16 cellular contexts compared by ENCODE assay signal in genomic region chr13:44188257-44188656, GRCh38.
DNase-seq lines count a peak whose midpoint lies in the region; ATAC-seq and TF ChIP-seq lines count a peak whose summit lies in the region.
"Had no signal": no experiment of that assay in that cellular context is flagged by ENCODE, and none has a peak within 500 bp of the region (broad histone marks: within the 10 kb centered on the region; RNA-seq: fewer than 3 reads in every experiment).

No MANE protein-coding gene starts in this region.

- peak overlapping the region; percentile 50; the same call in 1 of the 2 replicates for H3K27ac ChIP-seq in ACC112 (ENCODE audit: low read depth, low read length)
- H3K27ac ChIP-seq: esophagus squamous epithelium, parathyroid adenoma, upper lobe of right lung had no signal

- no peak overlapping the region for H3K4me3 ChIP-seq in ACC112 (ENCODE audit: low read depth, low read length)
- H3K4me3 ChIP-seq: esophagus squamous epithelium, upper lobe of right lung had no signal

- H2AFZ ChIP-seq in ACC112 (ENCODE audit: low read length, unreplicated experiment): no peak overlapping the region
- H2AFZ ChIP-seq: parathyroid adenoma had no signal

- no peaks in the 10 kb centered on the region for H3K27me3 ChIP-seq in ACC112 (ENCODE audit: insufficient read depth, low read length)
- H3K27me3 ChIP-seq: esophagus squamous epithelium, upper lobe of right lung had no signal

- H3K36me3 Mint-ChIP-seq in HFFc6 (ENCODE audit: low read depth): no peaks in the 10 kb centered on the region; the same call in 1 of the 2 replicates
- no peaks in the 10 kb centered on the region for H3K36me3 Mint-ChIP-seq in activated T-helper 17 cell treated with anti-CD3 and anti-CD28 coated beads, Interleukin-2, amount 50 U/mL, for 72 hours (ENCODE audit: low read depth)
- H3K36me3 Mint-ChIP-seq: activated naive CD4-positive, alpha-beta T cell treated with anti-CD3 and anti-CD28 coated beads, Interleukin-2, amount 50 U/mL, for 24 hours had no signal

- no peak overlapping the region for H3K4me3 Mint-ChIP-seq in HFFc6
- H3K4me3 Mint-ChIP-seq in activated T-helper 17 cell treated with anti-CD3 and anti-CD28 coated beads, Interleukin-2, amount 50 U/mL, for 72 hours: no peak overlapping the region
- H3K4me3 Mint-ChIP-seq: activated naive CD4-positive, alpha-beta T cell treated with anti-CD3 and anti-CD28 coated beads, Interleukin-2, amount 50 U/mL, for 24 hours; B cell; H9 had no signal

- H3K36me3 ChIP-seq in ACC112 (ENCODE audit: insufficient read depth, low read length): no peaks in the 10 kb centered on the region
- H3K36me3 ChIP-seq: esophagus squamous epithelium, upper lobe of right lung had no signal

- DNase-seq in HFFc6 (peak; percentile 42), iris pigment epithelial cell (ENCODE audit: low read depth) (peak; percentile 34), germinal center (ENCODE audit: low spot score) (no peak), Kasumi-1 (lab: John Stamatoyannopoulos, UW) (no peak), iPS-NIHi7 (ENCODE audit: extremely low spot score) (no peak)
- DNase-seq: esophagus squamous epithelium, H9, NCI-H1436 treated with DMSO at 0.1 percent for 48 hours, SHP77 treated with DMSO at 0.1 percent for 48 hours, upper lobe of right lung had no signal

- H3K27me3 Mint-ChIP-seq in HFFc6 (ENCODE audit: insufficient read depth): peaks cover 5% of the 10 kb centered on the region
- peaks cover 3% of the 10 kb centered on the region for H3K27me3 Mint-ChIP-seq in activated T-helper 17 cell treated with anti-CD3 and anti-CD28 coated beads, Interleukin-2, amount 50 U/mL, for 72 hours
- H3K27me3 Mint-ChIP-seq: activated naive CD4-positive, alpha-beta T cell treated with anti-CD3 and anti-CD28 coated beads, Interleukin-2, amount 50 U/mL, for 24 hours had no signal

- H3K9me3 Mint-ChIP-seq in HFFc6: no peaks in the 10 kb centered on the region; the same call in 1 of the 2 replicates
- H3K9me3 Mint-ChIP-seq in activated T-helper 17 cell treated with anti-CD3 and anti-CD28 coated beads, Interleukin-2, amount 50 U/mL, for 72 hours: no peaks in the 10 kb centered on the region

- H3K27ac Mint-ChIP-seq in HFFc6: no peak overlapping the region
- no peak overlapping the region for H3K27ac Mint-ChIP-seq in activated T-helper 17 cell treated with anti-CD3 and anti-CD28 coated beads, Interleukin-2, amount 50 U/mL, for 72 hours
- H3K27ac Mint-ChIP-seq: activated naive CD4-positive, alpha-beta T cell treated with anti-CD3 and anti-CD28 coated beads, Interleukin-2, amount 50 U/mL, for 24 hours; B cell had no signal

- peak; percentile 53 for ATAC-seq in activated T-helper 17 cell treated with anti-CD3 and anti-CD28 coated beads, Interleukin-2, amount 50 U/mL, for 72 hours (replicated peaks)
- ATAC-seq in HG02798 (IDR thresholded peaks at IDR 0.05; ENCODE audit: poor library complexity, unreplicated experiment): no peak
- ATAC-seq: upper lobe of right lung had no signal

- H3K79me2 ChIP-seq in ACC112 (ENCODE audit: control insufficient read depth, insufficient read depth, low read length, unreplicated experiment): no peaks in the 10 kb centered on the region
- H3K79me2 ChIP-seq: parathyroid adenoma had no signal

- peaks cover 10% of the 10 kb centered on the region for H3K4me1 ChIP-seq in ACC112 (ENCODE audit: control insufficient read depth, insufficient read depth, low read length, unreplicated experiment)
- H3K4me1 ChIP-seq: parathyroid adenoma, upper lobe of right lung had no signal

- TF ChIP-seq CTCF in HFFc6 (IDR thresholded peaks at IDR 0.05): no peak

- H3K4me1 Mint-ChIP-seq in HFFc6 (ENCODE audit: low read depth): peaks cover 33% of the 10 kb centered on the region
- H3K4me1 Mint-ChIP-seq in activated T-helper 17 cell treated with anti-CD3 and anti-CD28 coated beads, Interleukin-2, amount 50 U/mL, for 72 hours: peaks cover 9% of the 10 kb centered on the region
- H3K4me1 Mint-ChIP-seq: B cell had no signal

Comparison
In these comparisons a context has a peak if more than half of its experiments do, and no peak if none do; other contexts are left out.
1. DNase-seq: peak in HFFc6 (single experiment) and iris pigment epithelial cell (single experiment); none in germinal center (single experiment), Kasumi-1 (0 of 2) and iPS-NIHi7 (single experiment).